In genomic region chr2:67986258-67986657, GRCh38 we compare ENCODE assay signal across 8 cellular contexts.
"Had no signal": no experiment of that assay in that cellular context is flagged by ENCODE, and none has a peak within 500 bp of the region (broad histone marks: within the 10 kb centered on the region; RNA-seq: fewer than 3 reads in every experiment).

No MANE protein-coding gene starts in this region.

- ATAC-seq: HCT116 had no signal

- H3K4me3 ChIP-seq: GM23248, HAP-1 had no signal

- H3K9ac ChIP-seq: GM23248 had no signal

- H2AFZ ChIP-seq: GM23248 had no signal

- H3K4me1 ChIP-seq: HAP-1 had no signal

- H3K9me3 ChIP-seq: HAP-1 had no signal

- H3K27ac ChIP-seq: GM23248, HL-60 had no signal

- H3K36me3 ChIP-seq: HAP-1 had no signal

- DNase-seq: GM23248, GOT3, H7, HFFc6, KG1 had no signal
